ENCODE assay signal across 25 cellular contexts in genomic region chr2:82896117-82896516, GRCh38.
"Had no signal": no experiment of that assay in that cellular context is flagged by ENCODE, and none has a peak within 500 bp of the region (broad histone marks: within the 10 kb centered on the region; RNA-seq: fewer than 3 reads in every experiment).

No MANE protein-coding gene starts in this region.

- H3K27ac ChIP-seq: colonic mucosa, ovary, psoas muscle, testis, tibial artery had no signal

- ATAC-seq: left lobe of liver; naive thymus-derived CD4-positive, alpha-beta T cell; psoas muscle; sciatic nerve; stimulated activated effector memory CD8-positive, alpha-beta T cell treated with anti-CD3 and anti-CD28 coated beads, Interleukin-12 subunit alpha, Interleukin-12 subunit beta, amount 100 ng/mL, for 72 hours; stimulated activated naive CD8-positive, alpha-beta T cell treated with anti-CD3 and anti-CD28 coated beads, Interleukin-15, Interleukin-2, amounts not matched to agents 100 U/mL and 50 U/mL, for 24 hours had no signal

- H3K4me3 Mint-ChIP-seq: central memory CD8-positive, alpha-beta T cell; naive thymus-derived CD4-positive, alpha-beta T cell; nephron; stimulated activated effector memory CD8-positive, alpha-beta T cell treated with anti-CD3 and anti-CD28 coated beads, Interleukin-12 subunit alpha, Interleukin-12 subunit beta, amount 100 ng/mL, for 72 hours; type B pancreatic cell had no signal

- FAIRE-seq: endometrium, frontal cortex, kidney had no signal

- H3K27me3 Mint-ChIP-seq: central memory CD8-positive, alpha-beta T cell; naive thymus-derived CD4-positive, alpha-beta T cell; type B pancreatic cell had no signal

- H3K4me1 Mint-ChIP-seq: central memory CD8-positive, alpha-beta T cell; naive thymus-derived CD4-positive, alpha-beta T cell; nephron; stimulated activated effector memory CD8-positive, alpha-beta T cell treated with anti-CD3 and anti-CD28 coated beads, Interleukin-12 subunit alpha, Interleukin-12 subunit beta, amount 100 ng/mL, for 72 hours had no signal

- H3K36me3 Mint-ChIP-seq: naive thymus-derived CD4-positive, alpha-beta T cell; stimulated activated effector memory CD8-positive, alpha-beta T cell treated with anti-CD3 and anti-CD28 coated beads, Interleukin-12 subunit alpha, Interleukin-12 subunit beta, amount 100 ng/mL, for 72 hours; type B pancreatic cell had no signal

- H3K4me3 ChIP-seq: colonic mucosa, ovary, psoas muscle, testis, tibial artery had no signal

- H3K9me3 ChIP-seq: colonic mucosa, ovary, psoas muscle, testis, tibial artery had no signal

- H3K4me1 ChIP-seq: colonic mucosa, psoas muscle, testis, tibial artery had no signal

- H3K27me3 ChIP-seq: colonic mucosa, ovary, testis, tibial artery had no signal

- H3K36me3 ChIP-seq: colonic mucosa, ovary, tibial artery had no signal

- H3K27ac Mint-ChIP-seq: naive thymus-derived CD4-positive, alpha-beta T cell; nephron; stimulated activated effector memory CD8-positive, alpha-beta T cell treated with anti-CD3 and anti-CD28 coated beads, Interleukin-12 subunit alpha, Interleukin-12 subunit beta, amount 100 ng/mL, for 72 hours; type B pancreatic cell had no signal

- DNase-seq: colonic mucosa; dermis blood vessel endothelial cell; effector memory CD4-positive, alpha-beta T cell; head of caudate nucleus; kidney; mesenchymal stem cell; midbrain; naive thymus-derived CD4-positive, alpha-beta T cell; occipital lobe; ovary; stimulated activated CD4-positive, alpha-beta T cell treated with anti-CD3 and anti-CD28 coated beads, Interleukin-2, amount 100 ng/mL, for 24 hours; stimulated activated CD4-positive, alpha-beta T cell treated with anti-CD3 and anti-CD28 coated beads, Interleukin-4, amount 100 ng/mL, for 24 hours; stimulated activated naive CD8-positive, alpha-beta T cell treated with anti-CD3 and anti-CD28 coated beads, Interleukin-15, Interleukin-2, amounts not matched to agents 100 U/mL and 50 U/mL, for 24 hours; substantia nigra; testis; tibial artery had no signal

- H3K9me3 Mint-ChIP-seq: nephron, type B pancreatic cell had no signal
